In the genomic region with DNA sequence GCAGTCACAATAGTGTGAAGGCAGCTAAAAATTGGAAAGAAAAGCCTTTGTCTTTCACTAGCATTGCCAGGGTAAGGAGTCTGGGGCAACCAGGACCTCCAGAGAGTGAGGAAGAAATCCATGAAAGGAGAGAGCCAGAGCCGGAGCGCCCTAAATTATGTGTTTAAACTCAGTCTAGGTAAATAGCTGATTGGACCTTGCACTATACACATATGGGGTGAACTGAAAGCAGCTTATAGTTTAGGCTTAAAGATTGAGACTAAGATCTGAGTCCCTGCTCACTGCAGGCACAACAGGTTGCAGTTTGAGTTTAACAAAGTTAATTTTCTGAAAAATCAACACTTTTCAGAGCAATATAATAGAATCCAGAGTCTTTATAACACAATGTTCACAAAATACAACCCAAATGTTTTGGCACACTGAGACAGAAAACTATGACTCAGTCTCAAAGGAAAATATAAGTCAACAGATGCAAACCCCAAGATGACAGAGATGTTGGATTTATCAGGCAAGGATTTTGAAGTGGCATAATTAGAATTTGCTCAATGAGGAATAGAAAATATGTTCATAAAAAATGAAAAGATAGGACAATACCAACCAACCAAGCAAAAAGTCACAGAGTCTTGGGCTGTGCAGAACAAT, we compare ENCODE assay signal across 16 cellular contexts. TPM values are rescaled to one million over a fixed set of nuclear protein-coding genes. Genes with fewer than 3 reads are reported as not detected.
"Had no signal": no experiment of that assay in that cellular context is flagged by ENCODE, and none has a peak within 500 bp of the region (broad histone marks: within the 10 kb centered on the region; RNA-seq: fewer than 3 reads in every experiment).

No MANE protein-coding gene starts in this region.

- H3K27ac ChIP-seq: breast epithelium, dorsolateral prefrontal cortex, prostate gland, sigmoid colon, thoracic aorta had no signal

- H3K9me3 Mint-ChIP-seq: nephron; stimulated activated naive CD8-positive, alpha-beta T cell treated with anti-CD3 and anti-CD28 coated beads, Interleukin-15, amount 100 ng/mL, for 72 hours; T-helper 1 cell treated with Interleukin-12 subunit alpha and Interleukin-12 subunit beta and Interleukin-4 antibody, amounts not matched to agents 30 μg/mL and 1 μg/mL, for 36 hours had no signal

- H3K4me3 ChIP-seq: breast epithelium, dorsolateral prefrontal cortex, prostate gland, sigmoid colon, thoracic aorta had no signal

- H3K4me3 Mint-ChIP-seq: nephron; stimulated activated naive CD8-positive, alpha-beta T cell treated with anti-CD3 and anti-CD28 coated beads, Interleukin-15, amount 100 ng/mL, for 72 hours; T-helper 1 cell treated with Interleukin-12 subunit alpha and Interleukin-12 subunit beta and Interleukin-4 antibody, amounts not matched to agents 30 μg/mL and 1 μg/mL, for 36 hours had no signal

- H3K9me3 ChIP-seq: breast epithelium, prostate gland, sigmoid colon, thoracic aorta had no signal

- H3K27ac Mint-ChIP-seq: nephron; T-helper 1 cell treated with Interleukin-12 subunit alpha and Interleukin-12 subunit beta and Interleukin-4 antibody, amounts not matched to agents 30 μg/mL and 1 μg/mL, for 36 hours had no signal

- H3K4me1 ChIP-seq: breast epithelium, prostate gland, sigmoid colon had no signal

- DNase-seq: activated CD4-positive, alpha-beta T cell treated with anti-CD3 and anti-CD28 coated beads, Interleukin-2, amount 50 U/mL, for 4 hours; activated gamma-delta T cell treated with Interleukin-2 at 50 U/mL for 16 hours; activated T-cell treated with anti-CD3 and anti-CD28 coated beads, Interleukin-2, amount 50 U/mL, for 1 hour; aorta; dorsolateral prefrontal cortex; foreskin melanocyte; head of caudate nucleus; mammary epithelial cell; sigmoid colon; stimulated activated CD4-positive, alpha-beta T cell treated with anti-CD3 and anti-CD28 coated beads, Interleukin-4, amount 100 ng/mL, for 24 hours; stimulated activated naive CD8-positive, alpha-beta T cell treated with anti-CD3 and anti-CD28 coated beads, Interleukin-15, amount 100 ng/mL, for 72 hours had no signal

- ATAC-seq: stimulated activated naive CD8-positive, alpha-beta T cell treated with anti-CD3 and anti-CD28 coated beads, Interleukin-15, amount 100 ng/mL, for 72 hours had no signal

- H3K36me3 ChIP-seq: breast epithelium, prostate gland, sigmoid colon, thoracic aorta had no signal

- H3K4me1 Mint-ChIP-seq: nephron had no signal

RNA-seq across cellular contexts. Expression of a gene that starts 54.2 kb away (rescaled TPM):
- polyA plus RNA-seq: aorta had no signal
